24 cellular contexts compared by ENCODE assay signal in genomic region chr3:177299250-177299649, GRCh38.
A peak's percentile ranks its signal among the peaks of the same experiment; 100 is the strongest.
DNase-seq lines count a peak whose midpoint lies in the region; ATAC-seq and TF ChIP-seq lines count a peak whose summit lies in the region.
"Had no signal": no experiment of that assay in that cellular context is flagged by ENCODE, and none has a peak within 500 bp of the region (broad histone marks: within the 10 kb centered on the region; RNA-seq: fewer than 3 reads in every experiment).

No MANE protein-coding gene starts in this region.

- BruUV-seq in Caco-2 (replicated peaks; lab: Mats Ljungman, UMichigan) = no TSS peak

- ATAC-seq in GM19452 (IDR thresholded peaks at IDR 0.05; ENCODE audit: unreplicated experiment) = no peak

- peak overlapping the region; percentile 82 for H3K27ac Mint-ChIP-seq in Caco-2 (ENCODE audit: unreplicated experiment)
- H3K27ac Mint-ChIP-seq in nephron progenitor cell = peak overlapping the region; percentile 89

- POLR2A ChIA-PET in Caco-2 (lab: Charles Lee) = interaction anchor here (0.5 to 1.4 kb wide), 4 partner anchors 58 to 122 kb away, joined by 3 to 10 read pairs (median 6); partner anchors contain the start of gene TBL1XR1

- H3K36me3 Mint-ChIP-seq in Caco-2 (ENCODE audit: insufficient read depth, unreplicated experiment) = peaks cover 6% of the 10 kb centered on the region
- H3K36me3 Mint-ChIP-seq in nephron progenitor cell (ENCODE audit: low read depth) = no peaks in the 10 kb centered on the region
- H3K36me3 Mint-ChIP-seq: CD8-positive, alpha-beta memory T cell had no signal

- H3K36me3 ChIP-seq in Caco-2 (ENCODE audit: control insufficient read depth, insufficient read depth, low read length) = no peaks in the 10 kb centered on the region
- no peaks in the 10 kb centered on the region for H3K36me3 ChIP-seq in colonic mucosa

- H3K9me3 Mint-ChIP-seq in Caco-2 (ENCODE audit: unreplicated experiment) (no peaks in the 10 kb centered on the region), nephron progenitor cell (peaks cover 7% of the 10 kb centered on the region)
- H3K9me3 Mint-ChIP-seq: CD8-positive, alpha-beta memory T cell had no signal

- H3K4me3 Mint-ChIP-seq in Caco-2 (ENCODE audit: unreplicated experiment) = peak overlapping the region; percentile 68
- no peak overlapping the region for H3K4me3 Mint-ChIP-seq in nephron progenitor cell
- H3K4me3 Mint-ChIP-seq: CD8-positive, alpha-beta memory T cell had no signal

- no peak overlapping the region for H3K4me3 ChIP-seq in Caco-2 (ENCODE audit: low read depth, low read length)
- no peak overlapping the region for H3K4me3 ChIP-seq in colonic mucosa
- H3K4me3 ChIP-seq: GM23248, PC-9, SK-N-MC had no signal

- intact Hi-C loops in Caco-2 (cut with micrococcal nuclease; ENCODE audit: unreplicated experiment) (no loop called here), colonic mucosa (cut with DNase I) (loop anchor here (5.0 kb wide), 1 partner anchor 58 kb away; no protein-coding TSS in a partner anchor)

- H3K27me3 ChIP-seq in Caco-2 (replicated peaks; ENCODE audit: control insufficient read depth, insufficient read depth, low read length) (no peaks in the 10 kb centered on the region), colonic mucosa (no peaks in the 10 kb centered on the region)

- H3K9ac ChIP-seq in colonic mucosa (ENCODE audit: low read depth in 2 of 2, low read length in 2 of 2) = peak overlapping the region in 1 of 2 donors; percentile 80
- H3K9ac ChIP-seq: GM23248 had no signal

- H3K4me1 Mint-ChIP-seq in Caco-2 (ENCODE audit: low read depth, unreplicated experiment) (peaks cover 12% of the 10 kb centered on the region), nephron progenitor cell (peaks cover 23% of the 10 kb centered on the region)

- no peaks in the 10 kb centered on the region for H3K9me3 ChIP-seq in Caco-2
- no peaks in the 10 kb centered on the region for H3K9me3 ChIP-seq in colonic mucosa

- H3K27ac ChIP-seq in 22Rv1 (peak overlapping the region; percentile 66), colonic mucosa (peak overlapping the region; percentile 87)
- H3K27ac ChIP-seq: GM23248, HL-60, PC-9, RWPE1, SK-N-MC had no signal

- H3K27me3 Mint-ChIP-seq in Caco-2 (ENCODE audit: insufficient read depth, unreplicated experiment) (no peaks in the 10 kb centered on the region), nephron progenitor cell (ENCODE audit: low read depth, poor library complexity) (no peaks in the 10 kb centered on the region)
- H3K27me3 Mint-ChIP-seq: CD8-positive, alpha-beta memory T cell had no signal

- no peak for DNase-seq in Caco-2
- no peak for DNase-seq in colonic mucosa
- no peak for DNase-seq in nephron progenitor cell
- no peak for DNase-seq in NCI-H2081 (lab: John Stamatoyannopoulos, UW)
- no peak for DNase-seq in retina
- no peak for DNase-seq in activated CD4-positive, alpha-beta T cell treated with anti-CD3 and anti-CD28 coated beads for 4 hours
- DNase-seq: CD8-positive, alpha-beta memory T cell; DMS153; DND-41; H7; Karpas-422; NCI-H1092 treated with DMSO at 0.1 percent for 48 hours; NCI-H1436 treated with DMSO at 0.1 percent for 48 hours; NCI-H2029; NCI-H446 treated with DMSO at 0.1 percent for 48 hours; NCI-H526 treated with DMSO at 0.1 percent for 48 hours; PC-9; SHP77 treated with DMSO at 0.1 percent for 48 hours had no signal

- H3K4me1 ChIP-seq in Caco-2 (peaks cover 39% of the 10 kb centered on the region), colonic mucosa (no peaks in the 10 kb centered on the region)

- TF ChIP-seq CTCF in 22Rv1 (IDR thresholded peaks at IDR 0.05) (no peak), Caco-2 (IDR thresholded peaks at IDR 0.05; ENCODE audit: insufficient read depth in 1 of 2, low read depth in 1 of 2, low read length in 1 of 2, severe bottlenecking in 1 of 2, unreplicated experiment in 1 of 2) (no peak), colonic mucosa (IDR thresholded peaks at IDR 0.05) (no peak), nephron progenitor cell (IDR thresholded peaks at IDR 0.05) (no peak)

- CTCF ChIA-PET in Caco-2 (lab: Charles Lee) = no interaction called here
